ENCODE assay signal across 17 cellular contexts in genomic region chr14:67975429-67975828, GRCh38.
DNase-seq lines count a peak whose midpoint lies in the region; ATAC-seq and TF ChIP-seq lines count a peak whose summit lies in the region.
"Had no signal": no experiment of that assay in that cellular context is flagged by ENCODE, and none has a peak within 500 bp of the region (broad histone marks: within the 10 kb centered on the region; RNA-seq: fewer than 3 reads in every experiment).

No MANE protein-coding gene starts in this region.

- H3K79me1 ChIP-seq in trophoblast cell (ENCODE audit: low read length) = peaks cover 8% of the 10 kb centered on the region

- H3K4me2 ChIP-seq in HCT116 (ENCODE audit: low read length) = no peak overlapping the region
- H3K4me2 ChIP-seq in trophoblast cell (ENCODE audit: low read length) = no peak overlapping the region

- peak overlapping the region; percentile 60 for H4K8ac ChIP-seq in trophoblast cell (ENCODE audit: low read depth, low read length)

- H3K23ac ChIP-seq in trophoblast cell (ENCODE audit: low read length) = no peak overlapping the region

- DNase-seq in HCT116 (ENCODE audit: low read depth, low spot score) = no peak
- DNase-seq in Panc1 (ENCODE audit: low read depth, low spot score) = no peak
- DNase-seq in mesothelial cell of epicardium (ENCODE audit: low spot score in 2 of 2, unreplicated experiment in 2 of 2) = no peak
- no peak for DNase-seq in trophoblast cell
- DNase-seq in NK-92 treated with Interleukin-12 subunit alpha and Interleukin-12 subunit beta, amount 100 ng/mL, for 24 hours (lab: John Stamatoyannopoulos, UW) = no peak
- no peak for DNase-seq in SIG-M5 treated with dmso at 0.1 percent for 504 hours (lab: John Stamatoyannopoulos, UW; ENCODE audit: unreplicated experiment)
- DNase-seq in OCI-M1 (lab: John Stamatoyannopoulos, UW) = no peak
- DNase-seq: C1 segment of cervical spinal cord; CD4-positive, alpha-beta memory T cell; COR-L47; DMS153; DND-41; GOT3; H7; HCEC 1CT; HFFc6 had no signal

- H2BK120ac ChIP-seq in trophoblast cell (ENCODE audit: insufficient read depth, low read length, poor library complexity) = peak overlapping the region; percentile 43

- no peak overlapping the region for H3K18ac ChIP-seq in trophoblast cell (ENCODE audit: low read length)

- peak overlapping the region; percentile 80 for H2BK12ac ChIP-seq in trophoblast cell (ENCODE audit: low read length)

- no peak for ATAC-seq in HCT116
- ATAC-seq in Panc1 = no peak
- ATAC-seq in HG03469 (IDR thresholded peaks at IDR 0.05; ENCODE audit: unreplicated experiment) = no peak

- no peak for TF ChIP-seq POLR2A in HCT116 (IDR thresholded peaks at IDR 0.05; ENCODE audit: borderline replicate concordance, extremely low read depth, insufficient read depth, insufficient read length)

- no peaks in the 10 kb centered on the region for H3K9me2 ChIP-seq in HCT116 (ENCODE audit: insufficient read depth)

- no peaks in the 10 kb centered on the region for H3K9me3 Mint-ChIP-seq in mesothelial cell of epicardium
- H3K9me3 Mint-ChIP-seq: CD4-positive, alpha-beta memory T cell; HFFc6 had no signal

- H3K4me3 Mint-ChIP-seq in mesothelial cell of epicardium = no peak overlapping the region
- H3K4me3 Mint-ChIP-seq: CD4-positive, alpha-beta memory T cell; HFFc6 had no signal

- H2BK5ac ChIP-seq in trophoblast cell (ENCODE audit: low read depth, low read length, poor library complexity) = peak overlapping the region; percentile 49

- H4K12ac ChIP-seq in trophoblast cell (ENCODE audit: low read depth, low read length) = no peak overlapping the region

- H3K36me3 Mint-ChIP-seq in mesothelial cell of epicardium = no peaks in the 10 kb centered on the region
- H3K36me3 Mint-ChIP-seq: CD4-positive, alpha-beta memory T cell had no signal

- H3K4me1 ChIP-seq in HCT116 (ENCODE audit: control insufficient read depth in 1 of 2, insufficient read depth in 2 of 2, low read length in 2 of 2) (peaks cover 17 to 55% of the 10 kb centered on the region in 2 experiments), Panc1 (ENCODE audit: control insufficient read depth, insufficient read depth, low read length) (peaks cover 5% of the 10 kb centered on the region; the same call in 1 of the 2 replicates), trophoblast cell (ENCODE audit: control insufficient read depth in 1 of 2, insufficient read depth in 2 of 2, low read length in 2 of 2) (peaks cover 0 to 2% of the 10 kb centered on the region in 2 experiments)

- CTCF ChIA-PET in HCT116 (lab: Charles Lee) (interaction anchor here (0.6 kb wide), 1 partner anchor 132 kb away, joined by 3 read pairs; no protein-coding TSS in a partner anchor), Panc1 (lab: Charles Lee) (no interaction called here)

- H3K27me3 ChIP-seq in HCT116 (ENCODE audit: insufficient read depth, low read length) = no peaks in the 10 kb centered on the region
- H3K27me3 ChIP-seq in Panc1 (ENCODE audit: control insufficient read depth, insufficient read depth, low read length) = no peaks in the 10 kb centered on the region
- no peaks in the 10 kb centered on the region for H3K27me3 ChIP-seq in trophoblast cell (ENCODE audit: insufficient read depth, low read length)

- H3K9ac ChIP-seq in HCT116 (ENCODE audit: low read length) (no peak overlapping the region), trophoblast cell (ENCODE audit: low read length) (no peak overlapping the region)

- in situ Hi-C loops in Panc1 (cut with HindIII; ENCODE audit: low pct_unique_long_range_greater_than_20kb, low sequenced_read_pairs) = no loop called here

- H2AFZ ChIP-seq in HCT116 (ENCODE audit: low read depth, low read length, poor library complexity, severe bottlenecking) (no peak overlapping the region), trophoblast cell (ENCODE audit: insufficient read depth, low read length, poor library complexity) (no peak overlapping the region)

- H3K36me3 ChIP-seq in HCT116 (ENCODE audit: control insufficient read depth in 1 of 2, insufficient read depth in 2 of 2, low read length in 2 of 2) (no peaks in the 10 kb centered on the region), Panc1 (ENCODE audit: control insufficient read depth, insufficient read depth, low read length) (no peaks in the 10 kb centered on the region), trophoblast cell (ENCODE audit: control insufficient read depth in 1 of 2, insufficient read depth in 2 of 2, low read length in 2 of 2) (no peaks in the 10 kb centered on the region)

- peak overlapping the region; percentile 47 for H3K27ac Mint-ChIP-seq in mesothelial cell of epicardium
- H3K27ac Mint-ChIP-seq: HFFc6 had no signal

- H3K4me3 ChIP-seq in HCT116 (replicated peaks in 1 of 2; ENCODE audit: low read depth in 1 of 2, low read length in 2 of 2) (no peak overlapping the region), Panc1 (ENCODE audit: low read depth in 2 of 2, low read length in 2 of 2) (no peak overlapping the region), trophoblast cell (ENCODE audit: low read depth, low read length) (no peak overlapping the region)

- no peak for TF ChIP-seq CTCF in HCT116 (IDR thresholded peaks at IDR 0.05 in 2 of 3, conservative IDR thresholded peaks at IDR 0.05 in 1 of 3; ENCODE audit: borderline replicate concordance in 1 of 3, insufficient read depth in 1 of 3, low read depth in 2 of 3, low read length in 2 of 3)
- no peak for TF ChIP-seq CTCF in Panc1 (IDR thresholded peaks at IDR 0.05)
- TF ChIP-seq CTCF in mesothelial cell of epicardium (IDR thresholded peaks at IDR 0.05; ENCODE audit: unreplicated experiment) = no peak

- H3K79me2 ChIP-seq in HCT116 (ENCODE audit: insufficient read depth, low read length) = no peaks in the 10 kb centered on the region
- H3K79me2 ChIP-seq in trophoblast cell (ENCODE audit: control insufficient read depth, insufficient read depth, low read length, poor library complexity) = no peaks in the 10 kb centered on the region

- no peaks in the 10 kb centered on the region for H3K27me3 Mint-ChIP-seq in mesothelial cell of epicardium (ENCODE audit: low read depth)
- H3K27me3 Mint-ChIP-seq: CD4-positive, alpha-beta memory T cell had no signal

- no peaks in the 10 kb centered on the region for H4K20me1 ChIP-seq in HCT116 (ENCODE audit: insufficient read depth)

- BruUV-seq in HCT116 (replicated peaks; lab: Mats Ljungman, UMichigan) (no TSS peak), Panc1 (replicated peaks; lab: Mats Ljungman, UMichigan) (no TSS peak)

- POLR2A ChIA-PET in HCT116 (lab: Charles Lee) = no interaction called here
- POLR2A ChIA-PET in Panc1 (lab: Charles Lee) = no interaction called here

- intact Hi-C loops in HCT116 (cut with micrococcal nuclease) (no loop called here), Panc1 (cut with micrococcal nuclease; ENCODE audit: unreplicated experiment) (no loop called here)

- H3K9me3 ChIP-seq in HCT116 (ENCODE audit: control insufficient read depth in 1 of 2, insufficient read depth in 1 of 2, low read depth in 1 of 2, low read length in 2 of 2) (no peaks in the 10 kb centered on the region), Panc1 (ENCODE audit: control insufficient read depth, insufficient read depth, low read depth, low read length) (no peaks in the 10 kb centered on the region), trophoblast cell (ENCODE audit: insufficient read depth, low read depth, low read length) (no peaks in the 10 kb centered on the region)

- peak overlapping the region; percentile 62 for H3K4ac ChIP-seq in trophoblast cell (ENCODE audit: low read depth, low read length)

- WGBS in trophoblast cell (ENCODE audit: extremely low coverage, insufficient coverage, insufficient read length) = no CpG with 5 or more reads among the region's 6 CpGs

- peak overlapping the region; percentile 62 for H4K91ac ChIP-seq in trophoblast cell (ENCODE audit: low read depth, low read length)

- TF ChIP-seq RAD21 in HCT116 (IDR thresholded peaks at IDR 0.05; ENCODE audit: low read depth) = no peak

- peaks cover 76% of the 10 kb centered on the region for H3K4me1 Mint-ChIP-seq in mesothelial cell of epicardium
- H3K4me1 Mint-ChIP-seq: CD4-positive, alpha-beta memory T cell had no signal

- H3K14ac ChIP-seq in trophoblast cell (ENCODE audit: low read length) = peak overlapping the region; percentile 19

- H2AK5ac ChIP-seq in trophoblast cell (ENCODE audit: low read length) = no peak overlapping the region

- H3K27ac ChIP-seq in HCT116 (ENCODE audit: low read depth, low read length) = peak overlapping the region; percentile 90
- H3K27ac ChIP-seq in Panc1 (ENCODE audit: low read length) = peak overlapping the region; percentile 14; the same call in 1 of the 2 replicates
- H3K27ac ChIP-seq in trophoblast cell (ENCODE audit: low read depth, low read length) = no peak overlapping the region

- RAD21 ChIA-PET in HCT116 (lab: Charles Lee; ENCODE audit: low non-redundant PET in 1 of 2, low total read pairs in 2 of 2, uncharacterized antibody in 2 of 2, unreplicated experiment in 2 of 2) = no interaction called here

TF ChIP-seq in HCT116, 20 proteins besides CTCF, POLR2A, EP300 and RAD21 (continues in another document):
- TF ChIP-seq REST (IDR thresholded peaks at IDR 0.05; ENCODE audit: low read depth) = no peak
- TF ChIP-seq SP1 (IDR thresholded peaks at IDR 0.05; ENCODE audit: low read depth) = no peak
